1 cellular context compared by ENCODE assay signal in the genomic region with DNA sequence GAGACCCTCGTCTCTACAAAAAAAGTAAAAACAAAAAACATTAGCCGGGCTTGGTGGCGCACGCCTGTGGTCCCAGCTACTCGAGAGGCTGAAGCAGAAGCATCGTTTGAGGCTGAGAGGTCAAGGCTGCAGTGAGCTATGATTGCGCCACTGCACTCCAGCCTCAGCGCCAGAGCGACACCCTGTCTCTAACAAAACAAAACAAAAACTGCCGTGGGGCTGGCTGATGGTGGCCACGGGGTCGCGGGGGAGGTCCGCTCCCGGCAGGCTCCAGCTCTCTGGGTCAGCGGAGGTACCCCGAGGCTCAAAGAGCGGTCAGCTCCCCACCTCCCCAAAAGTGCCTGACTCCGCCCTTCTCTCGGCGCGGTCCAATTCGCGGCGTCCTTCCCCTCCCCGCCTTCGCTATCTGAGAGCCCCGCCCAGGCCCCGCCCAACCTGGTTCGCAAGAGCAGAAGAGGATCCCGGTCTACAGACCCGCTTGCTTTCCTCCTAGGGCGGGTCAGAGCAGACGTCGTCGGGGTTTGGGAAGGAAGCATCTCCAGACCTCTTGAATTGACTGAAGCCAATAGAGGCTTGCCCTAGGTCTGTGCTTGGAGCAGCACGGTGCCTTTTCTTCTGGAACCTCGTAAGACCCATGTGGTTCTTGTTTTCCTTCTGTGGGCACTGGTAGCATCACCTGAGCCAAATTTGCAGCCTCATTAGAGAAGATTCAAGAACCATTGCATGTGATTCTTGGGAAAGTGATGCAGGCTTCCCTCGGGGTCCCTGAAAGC.
A peak's percentile ranks its signal among the peaks of the same experiment; 100 is the strongest.
TF ChIP-seq lines count a peak whose summit lies in the region.

No MANE protein-coding gene starts in this region.

TF ChIP-seq in HEK293, 187 proteins besides CTCF, POLR2A, EP300 and RAD21 (continued from another document):
- 0 out of 2 replicates have a peak, but pooled peaks have one; percentile 55 for TF ChIP-seq BCL11B (tag by site-specific recombination; IDR thresholded peaks at IDR 0.05; ENCODE audit: low read depth)
- TF ChIP-seq, protein P1, sequence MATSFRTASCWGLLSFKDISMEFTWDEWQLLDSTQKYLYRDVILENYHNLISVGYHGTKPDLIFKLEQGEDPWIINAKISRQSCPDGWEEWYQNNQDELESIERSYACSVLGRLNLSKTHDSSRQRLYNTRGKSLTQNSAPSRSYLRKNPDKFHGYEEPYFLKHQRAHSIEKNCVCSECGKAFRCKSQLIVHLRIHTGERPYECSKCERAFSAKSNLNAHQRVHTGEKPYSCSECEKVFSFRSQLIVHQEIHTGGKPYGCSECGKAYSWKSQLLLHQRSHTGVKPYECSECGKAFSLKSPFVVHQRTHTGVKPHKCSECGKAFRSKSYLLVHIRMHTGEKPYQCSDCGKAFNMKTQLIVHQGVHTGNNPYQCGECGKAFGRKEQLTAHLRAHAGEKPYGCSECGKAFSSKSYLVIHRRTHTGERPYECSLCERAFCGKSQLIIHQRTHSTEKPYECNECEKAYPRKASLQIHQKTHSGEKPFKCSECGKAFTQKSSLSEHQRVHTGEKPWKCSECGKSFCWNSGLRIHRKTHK (tag by site-specific recombination; IDR thresholded peaks at IDR 0.05): no peak
